ENCODE assay signal across 16 cellular contexts in the genomic region with DNA sequence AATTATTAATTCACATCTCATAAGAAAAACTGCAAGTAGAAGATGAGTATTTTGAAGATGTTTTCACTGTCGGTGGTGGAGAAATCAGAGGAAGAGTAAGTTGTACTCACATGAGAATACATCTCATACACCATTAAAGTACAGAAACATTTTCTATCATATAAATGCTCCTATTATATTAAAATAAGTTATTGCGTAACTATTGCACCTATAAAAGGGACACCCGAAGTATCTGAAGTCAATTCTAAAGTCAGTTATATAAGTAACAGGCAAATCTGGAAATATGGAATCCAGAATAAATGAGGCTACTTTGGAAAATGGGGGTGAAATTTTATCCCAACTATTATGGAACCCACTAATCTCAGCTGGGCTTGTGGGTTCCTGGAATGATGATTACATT.
DNase-seq lines count a peak whose midpoint lies in the region; ATAC-seq, FAIRE-seq and TF ChIP-seq lines count a peak whose summit lies in the region.
"Had no signal": no experiment of that assay in that cellular context is flagged by ENCODE, and none has a peak within 500 bp of the region (broad histone marks: within the 10 kb centered on the region; RNA-seq: fewer than 3 reads in every experiment).

No MANE protein-coding gene starts in this region.

- intact Hi-C loops in HepG2 (cut with micrococcal nuclease; ENCODE audit: unreplicated experiment) (no loop called here), right lobe of liver (cut with DNase I) (no loop called here)
- intact Hi-C loops in naive thymus-derived CD4-positive, alpha-beta T cell (cut with micrococcal nuclease), result loop anchor here (5.0 to 10.0 kb wide), 3 partner anchors 129 to 569 kb away; no protein-coding TSS in a partner anchor

- peaks cover 55 to 56% (median 55%) of the 10 kb centered on the region in 3 donors for H3K4me1 Mint-ChIP-seq in T-cell
- H3K4me1 Mint-ChIP-seq in naive thymus-derived CD4-positive, alpha-beta T cell, result peaks cover 17 to 67% (median 59%) of the 10 kb centered on the region in 7 donors
- H3K4me1 Mint-ChIP-seq in stimulated activated memory B cell treated with anti-CD40 and anti-IgM and Interleukin-4, amounts not matched to agents 10 μg/mL and 1 μg/mL and 100 μg/mL, for 72 hours, result peaks cover 7% of the 10 kb centered on the region

- no peak for TF ChIP-seq CTCF in HepG2 (CRISPR knock-in tag; IDR thresholded peaks at IDR 0.05)
- TF ChIP-seq CTCF in right lobe of liver (IDR thresholded peaks at IDR 0.05), result no peak
- TF ChIP-seq CTCF in brain microvascular endothelial cell (IDR thresholded peaks at IDR 0.05; ENCODE audit: low read depth, low read length, missing control alignments), result no peak

- H3K27ac Mint-ChIP-seq in T-cell, result peak overlapping the region; percentile 85 to 86
- peak overlapping the region in 5 of 9 donors; percentile 26 to 86 (median 75) for H3K27ac Mint-ChIP-seq in naive thymus-derived CD4-positive, alpha-beta T cell
- no peak overlapping the region for H3K27ac Mint-ChIP-seq in stimulated activated memory B cell treated with anti-CD40 and anti-IgM and Interleukin-4, amounts not matched to agents 10 μg/mL and 1 μg/mL and 100 μg/mL, for 72 hours
- H3K27ac Mint-ChIP-seq: IgD-negative memory B cell had no signal

- CTCF ChIA-PET in HepG2 (lab: Yijun Ruan, JAX; ENCODE audit: low intra/inter-chr PET ratio, low total read pairs) (no interaction called here), T-cell (lab: Charles Lee) (interaction anchor here in 1 of 2 donors (0.9 kb wide), 1 partner anchor 14 kb away, joined by 3 read pairs; no protein-coding TSS in a partner anchor)
- CTCF ChIA-PET in naive thymus-derived CD4-positive, alpha-beta T cell (lab: Charles Lee), result interaction anchor here (0.9 to 2.0 kb wide), 2 partner anchors 14 to 19 kb away, joined by 7 to 8 read pairs; no protein-coding TSS in a partner anchor

- FAIRE-seq in HepG2 (lab: Jason Lieb, UNC), result no peak
- FAIRE-seq: A204.1, GM12878, GM18507, H54 had no signal

- no peaks in the 10 kb centered on the region for H3K36me3 ChIP-seq in HepG2 (replicated peaks in 1 of 2; ENCODE audit: control insufficient read depth in 1 of 2, insufficient read depth in 2 of 2, low read length in 2 of 2)
- no peaks in the 10 kb centered on the region for H3K36me3 ChIP-seq in right lobe of liver
- H3K36me3 ChIP-seq in naive thymus-derived CD4-positive, alpha-beta T cell (ENCODE audit: control insufficient read depth in 2 of 3, insufficient read depth in 3 of 3, low read length in 3 of 3), result no peaks in the 10 kb centered on the region
- no peaks in the 10 kb centered on the region for H3K36me3 ChIP-seq in brain microvascular endothelial cell (replicated peaks)
- H3K36me3 ChIP-seq: BE2C had no signal

- H3K27me3 ChIP-seq in HepG2 (ENCODE audit: control insufficient read depth in 1 of 2, insufficient read depth in 2 of 2, low read length in 2 of 2), result no peaks in the 10 kb centered on the region
- no peaks in the 10 kb centered on the region for H3K27me3 ChIP-seq in right lobe of liver
- no peaks in the 10 kb centered on the region for H3K27me3 ChIP-seq in naive thymus-derived CD4-positive, alpha-beta T cell (ENCODE audit: control insufficient read depth in 2 of 2, insufficient read depth in 2 of 2, low read length in 2 of 2)
- no peaks in the 10 kb centered on the region for H3K27me3 ChIP-seq in brain microvascular endothelial cell (replicated peaks)
- H3K27me3 ChIP-seq: BE2C had no signal

- H3K27me3 Mint-ChIP-seq in T-cell, result no peaks in the 10 kb centered on the region
- H3K27me3 Mint-ChIP-seq in naive thymus-derived CD4-positive, alpha-beta T cell, result no peaks in the 10 kb centered on the region
- no peaks in the 10 kb centered on the region for H3K27me3 Mint-ChIP-seq in stimulated activated memory B cell treated with anti-CD40 and anti-IgM and Interleukin-4, amounts not matched to agents 10 μg/mL and 1 μg/mL and 100 μg/mL, for 72 hours
- H3K27me3 Mint-ChIP-seq: IgD-negative memory B cell had no signal

- H3K9me3 Mint-ChIP-seq in T-cell, result no peaks in the 10 kb centered on the region
- H3K9me3 Mint-ChIP-seq in naive thymus-derived CD4-positive, alpha-beta T cell, result peaks cover 0 to 13% (median 0%) of the 10 kb centered on the region in 11 donors
- H3K9me3 Mint-ChIP-seq in stimulated activated memory B cell treated with anti-CD40 and anti-IgM and Interleukin-4, amounts not matched to agents 10 μg/mL and 1 μg/mL and 100 μg/mL, for 72 hours, result no peaks in the 10 kb centered on the region
- H3K9me3 Mint-ChIP-seq: IgD-negative memory B cell had no signal

- H3K27ac ChIP-seq in HepG2 (ENCODE audit: extremely low read length, insufficient read depth, low read length) (no peak overlapping the region), right lobe of liver (no peak overlapping the region), brain microvascular endothelial cell (no peak overlapping the region)
- peak overlapping the region; percentile 44 for H3K27ac ChIP-seq in naive thymus-derived CD4-positive, alpha-beta T cell (ENCODE audit: low read depth, low read length)
- H3K27ac ChIP-seq: C4-2B had no signal

- no peaks in the 10 kb centered on the region for H3K4me1 ChIP-seq in HepG2 (ENCODE audit: insufficient read depth, low read length)
- peaks cover 0 to 6% (median 0%) of the 10 kb centered on the region in 4 donors for H3K4me1 ChIP-seq in right lobe of liver
- H3K4me1 ChIP-seq in naive thymus-derived CD4-positive, alpha-beta T cell (ENCODE audit: control insufficient read depth in 2 of 2, insufficient read depth in 2 of 2, low read length in 2 of 2), result peaks cover 25 to 73% of the 10 kb centered on the region in 2 donors
- H3K4me1 ChIP-seq: BE2C had no signal

- no peak overlapping the region for H2AFZ ChIP-seq in HepG2 (ENCODE audit: low read length)

- no peaks in the 10 kb centered on the region for H3K36me3 Mint-ChIP-seq in T-cell
- H3K36me3 Mint-ChIP-seq in naive thymus-derived CD4-positive, alpha-beta T cell, result peaks cover 0 to 40% (median 0%) of the 10 kb centered on the region in 5 donors
- no peaks in the 10 kb centered on the region for H3K36me3 Mint-ChIP-seq in stimulated activated memory B cell treated with anti-CD40 and anti-IgM and Interleukin-4, amounts not matched to agents 10 μg/mL and 1 μg/mL and 100 μg/mL, for 72 hours
- H3K36me3 Mint-ChIP-seq: IgD-negative memory B cell had no signal

- no peaks in the 10 kb centered on the region for H3K9me3 ChIP-seq in HepG2 (ENCODE audit: low read length)
- no peaks in the 10 kb centered on the region for H3K9me3 ChIP-seq in right lobe of liver
- H3K9me3 ChIP-seq in naive thymus-derived CD4-positive, alpha-beta T cell (ENCODE audit: control insufficient read depth in 2 of 3, low read length in 3 of 3), result no peaks in the 10 kb centered on the region
- H3K9me3 ChIP-seq: BE2C had no signal

- H3K4me3 ChIP-seq in HepG2 (replicated peaks in 1 of 3; ENCODE audit: insufficient read depth in 1 of 3, low read depth in 2 of 3, low read length in 3 of 3) (no peak overlapping the region), right lobe of liver (no peak overlapping the region), brain microvascular endothelial cell (ENCODE audit: low read depth, low read length) (no peak overlapping the region)
- peak overlapping the region; percentile 5 for H3K4me3 ChIP-seq in naive thymus-derived CD4-positive, alpha-beta T cell (ENCODE audit: low read length)
- H3K4me3 ChIP-seq: GM12878 had no signal

- no TSS peak for BruUV-seq in HepG2 (replicated peaks; lab: Mats Ljungman, UMichigan)

- DNase-seq in HepG2 (ENCODE audit: low spot score), result no peak
- DNase-seq in right lobe of liver, result no peak
- no peak for DNase-seq in T-cell
- no peak for DNase-seq in naive thymus-derived CD4-positive, alpha-beta T cell
- DNase-seq in brain microvascular endothelial cell, result no peak
- no peak for DNase-seq in amniotic stem cell (lab: John Stamatoyannopoulos, UW)
- DNase-seq: BE2C, Calu3, DMS 273 treated with DMSO at 0.1 percent for 48 hours had no signal

- H3K4me3 Mint-ChIP-seq in T-cell, result peak overlapping the region in 1 of 3 donors; percentile 23
- peak overlapping the region in 5 of 10 donors; percentile 11 to 71 (median 55) for H3K4me3 Mint-ChIP-seq in naive thymus-derived CD4-positive, alpha-beta T cell
- no peak overlapping the region for H3K4me3 Mint-ChIP-seq in stimulated activated memory B cell treated with anti-CD40 and anti-IgM and Interleukin-4, amounts not matched to agents 10 μg/mL and 1 μg/mL and 100 μg/mL, for 72 hours
- H3K4me3 Mint-ChIP-seq: IgD-negative memory B cell had no signal

- WGBS in HepG2 (ENCODE audit: low lambda C conversion rate), result 37% methylated on average over 3 of the region's 3 CpGs
- 91% methylated on average over 3 of the region's 3 CpGs for WGBS in right lobe of liver (ENCODE audit: insufficient coverage, low coverage, low lambda C conversion rate, missing lambda C conversion rate)

- no peak overlapping the region for H3K9ac ChIP-seq in HepG2 (ENCODE audit: insufficient read depth, low read depth, low read length)

- TF ChIP-seq RAD21 in HepG2 (CRISPR knock-in tag; IDR thresholded peaks at IDR 0.05), result no peak

- POLR2A ChIA-PET in HepG2 (lab: Yijun Ruan, JAX), result no interaction called here
- POLR2A ChIA-PET in T-cell (lab: Charles Lee), result interaction anchor here in 1 of 2 donors (0.5 kb wide), 1 partner anchor 16 kb away, joined by 13 read pairs; no protein-coding TSS in a partner anchor
- POLR2A ChIA-PET in naive thymus-derived CD4-positive, alpha-beta T cell (lab: Charles Lee), result interaction anchor here (0.8 to 3.2 kb wide), 8 partner anchors 8 to 457 kb away, joined by 3 to 17 read pairs (median 5); partner anchors contain the start of gene SESN3

- H4K20me1 ChIP-seq in HepG2 (ENCODE audit: insufficient read depth, low read length), result no peaks in the 10 kb centered on the region

- no peak overlapping the region for H3K4me2 ChIP-seq in HepG2 (ENCODE audit: low read depth, low read length)

- in situ Hi-C loops in HepG2 (cut with HindIII; ENCODE audit: extremely low pct_ligation_motif_present, low pct_unique_long_range_greater_than_20kb), result no loop called here
- in situ Hi-C loops in brain microvascular endothelial cell (cut with HindIII; ENCODE audit: low pct_ligation_motif_present, low sequenced_read_pairs), result no loop called here

- ATAC-seq in HepG2 (no peak), right lobe of liver (no peak), T-cell (replicated peaks in 1 of 4) (no peak)
- no peak for ATAC-seq in naive thymus-derived CD4-positive, alpha-beta T cell
- no peak for ATAC-seq in stimulated activated memory B cell treated with anti-CD40 and anti-IgM and Interleukin-4, amounts not matched to agents 10 μg/mL and 1 μg/mL and 100 μg/mL, for 72 hours
- ATAC-seq: GM12878 had no signal

- H3K79me2 ChIP-seq in HepG2 (ENCODE audit: insufficient read depth, low read length), result no peaks in the 10 kb centered on the region

- no peak for TF ChIP-seq EP300 in HepG2 (IDR thresholded peaks at IDR 0.05; ENCODE audit: low read depth in 2 of 2, low read length in 2 of 2)
- TF ChIP-seq EP300 in HepG2 (CRISPR knock-in tag; IDR thresholded peaks at IDR 0.05; ENCODE audit: borderline replicate concordance), result no peak

- no peak for TF ChIP-seq POLR2A in HepG2 (IDR thresholded peaks at IDR 0.05; ENCODE audit: insufficient read depth in 1 of 2, low read depth in 2 of 2, low read length in 2 of 2)
- no peak for TF ChIP-seq POLR2A in right lobe of liver (IDR thresholded peaks at IDR 0.05)

TF ChIP-seq in HepG2, 621 proteins besides CTCF, POLR2A, EP300 and RAD21:
- TF ChIP-seq NFIB (CRISPR knock-in tag; IDR thresholded peaks at IDR 0.05; ENCODE audit: borderline replicate concordance), result no peak
- TF ChIP-seq CEBPB (IDR thresholded peaks at IDR 0.05; ENCODE audit: borderline replicate concordance, low read depth, low read length), result peak; percentile 45; the same call in 1 of the 2 replicates

Comparison
In these comparisons a context has a peak if more than half of its experiments do, and no peak if none do; other contexts are left out.
1. intact Hi-C loops: an anchor here in naive thymus-derived CD4-positive, alpha-beta T cell (5.0 to 10.0 kb wide); none called in HepG2 and right lobe of liver.